9 cellular contexts compared by ENCODE assay signal in genomic region chr17:43713494-43714162, GRCh38. TPM values are rescaled to one million over a fixed set of nuclear protein-coding genes. Genes with fewer than 3 reads are reported as not detected.
A peak's percentile ranks its signal among the peaks of the same experiment; 100 is the strongest.
DNase-seq lines count a peak whose midpoint lies in the region; ATAC-seq and TF ChIP-seq lines count a peak whose summit lies in the region.
"Had no signal": no experiment of that assay in that cellular context is flagged by ENCODE, and none has a peak within 500 bp of the region (broad histone marks: within the 10 kb centered on the region; RNA-seq: fewer than 3 reads in every experiment).

No MANE protein-coding gene starts in this region.

- H2AFZ ChIP-seq in GM23338, result peak overlapping the region; percentile 98

- no peak overlapping the region for H3K27ac ChIP-seq in GM23338 (ENCODE audit: low read depth)
- H3K27ac ChIP-seq: foreskin keratinocyte had no signal

- H4K20me1 ChIP-seq in GM23338 (replicated peaks; ENCODE audit: insufficient read depth), result no peaks in the 10 kb centered on the region

- H3K9me3 Mint-ChIP-seq in GM23338 (no peaks in the 10 kb centered on the region), activated B cell treated with CpG ODN at 0.5 μM for 24 hours (no peaks in the 10 kb centered on the region), nephron progenitor cell (peaks cover 4% of the 10 kb centered on the region)

- H3K9me2 ChIP-seq in GM23338 (ENCODE audit: insufficient read depth), result no peaks in the 10 kb centered on the region

- H3K4me1 ChIP-seq in GM23338 (ENCODE audit: insufficient read depth), result peaks cover 18% of the 10 kb centered on the region

- intact Hi-C loops in activated B cell treated with CpG ODN at 0.5 μM for 24 hours (cut with micrococcal nuclease), result no loop called here

- no peaks in the 10 kb centered on the region; the same call in 1 of the 2 replicates for H3F3A ChIP-seq in GM23338 (replicated peaks; ENCODE audit: low read depth)

- H3K27ac Mint-ChIP-seq in GM23338, result no peak overlapping the region
- H3K27ac Mint-ChIP-seq in activated B cell treated with CpG ODN at 0.5 μM for 24 hours, result no peak overlapping the region
- peak overlapping the region; percentile 16 for H3K27ac Mint-ChIP-seq in nephron progenitor cell

- peak; percentile 90 for ATAC-seq in GM23338
- peak; percentile 31 for ATAC-seq in activated B cell treated with CpG ODN at 0.5 μM for 24 hours (ENCODE audit: low read depth)
- no peak for ATAC-seq in GM21390 (IDR thresholded peaks at IDR 0.05; ENCODE audit: unreplicated experiment)
- ATAC-seq in HG02571 (IDR thresholded peaks at IDR 0.05; ENCODE audit: unreplicated experiment), result no peak
- ATAC-seq in HG03442 (IDR thresholded peaks at IDR 0.05; ENCODE audit: unreplicated experiment), result no peak

- TF ChIP-seq CTCF in AG04449 (IDR thresholded peaks at IDR 0.05; ENCODE audit: insufficient read depth, low read length, missing control alignments), result no peak
- no peak for TF ChIP-seq CTCF in GM23338 (conservative IDR thresholded peaks at IDR 0.05; ENCODE audit: low read depth in 2 of 2)
- no peak for TF ChIP-seq CTCF in activated B cell treated with CpG ODN at 0.5 μM for 24 hours (IDR thresholded peaks at IDR 0.05)
- no peak for TF ChIP-seq CTCF in fibroblast of mammary gland (conservative IDR thresholded peaks at IDR 0.05; ENCODE audit: control insufficient read depth, insufficient read depth, low read depth, low read length)
- no peak for TF ChIP-seq CTCF in nephron progenitor cell (IDR thresholded peaks at IDR 0.05)

- CTCF ChIA-PET in AG04449 (lab: Yijun Ruan, JAX), result interaction anchor here (0.7 to 4.0 kb wide), 10 partner anchors 10 to 53 kb away, joined by 3 to 24 read pairs (median 4); partner anchors contain the start of gene SOST
- CTCF ChIA-PET in activated B cell treated with CpG ODN at 0.5 μM for 24 hours (lab: Charles Lee), result interaction anchor here (0.6 to 0.9 kb wide), 2 partner anchors 19 to 20 kb away, joined by 3 to 4 read pairs; no protein-coding TSS in a partner anchor

- H3K27me3 ChIP-seq in GM23338 (ENCODE audit: insufficient read depth), result peaks cover 46% of the 10 kb centered on the region
- H3K27me3 ChIP-seq: foreskin keratinocyte had no signal

- H3K4me3 ChIP-seq in AG04449 (ENCODE audit: low read depth, low read length) (peak overlapping the region; percentile 52), GM23338 (peak overlapping the region; percentile 82), fibroblast of mammary gland (ENCODE audit: control insufficient read depth, low read depth, low read length) (peak overlapping the region; percentile 26)

- DNase-seq in AG04449 (ENCODE audit: low read depth, low spot score), result no peak
- peak; percentile 58 for DNase-seq in GM23338 (ENCODE audit: low spot score)
- DNase-seq in activated B cell treated with CpG ODN at 0.5 μM for 24 hours, result no peak
- no peak for DNase-seq in fibroblast of mammary gland (ENCODE audit: low read depth)
- DNase-seq in nephron progenitor cell, result peak; percentile 59

- POLR2A ChIA-PET in AG04449 (lab: Yijun Ruan, JAX), result interaction anchor here (0.6 to 0.7 kb wide), 4 partner anchors 12 to 346 kb away, joined by 3 read pairs; no protein-coding TSS in a partner anchor
- POLR2A ChIA-PET in activated B cell treated with CpG ODN at 0.5 μM for 24 hours (lab: Charles Lee), result no interaction called here

- no peaks in the 10 kb centered on the region for H3K79me2 ChIP-seq in GM23338 (replicated peaks; ENCODE audit: insufficient read depth)

- H3K36me3 ChIP-seq in GM23338 (ENCODE audit: insufficient read depth), result no peaks in the 10 kb centered on the region

- H3K4me1 Mint-ChIP-seq in GM23338, result peaks cover 19% of the 10 kb centered on the region; the same call in 2 of the 3 replicates
- H3K4me1 Mint-ChIP-seq in activated B cell treated with CpG ODN at 0.5 μM for 24 hours, result peaks cover 12% of the 10 kb centered on the region
- H3K4me1 Mint-ChIP-seq in nephron progenitor cell, result peaks cover 47% of the 10 kb centered on the region

- H3K36me3 Mint-ChIP-seq in GM23338 (ENCODE audit: low read depth) (no peaks in the 10 kb centered on the region; the same call in 2 of the 3 replicates), activated B cell treated with CpG ODN at 0.5 μM for 24 hours (ENCODE audit: low read depth) (no peaks in the 10 kb centered on the region), nephron progenitor cell (ENCODE audit: low read depth) (no peaks in the 10 kb centered on the region)

- H3K4me2 ChIP-seq in GM23338, result peak overlapping the region; percentile 92

- H3K4me3 Mint-ChIP-seq in GM23338 (peak overlapping the region; percentile 66), activated B cell treated with CpG ODN at 0.5 μM for 24 hours (peak overlapping the region; percentile 59), nephron progenitor cell (peak overlapping the region; percentile 76)

- peaks cover 40% of the 10 kb centered on the region for H3K27me3 Mint-ChIP-seq in GM23338 (ENCODE audit: insufficient read depth, low read depth, poor library complexity)
- peaks cover 46% of the 10 kb centered on the region for H3K27me3 Mint-ChIP-seq in activated B cell treated with CpG ODN at 0.5 μM for 24 hours
- peaks cover 73% of the 10 kb centered on the region for H3K27me3 Mint-ChIP-seq in nephron progenitor cell (ENCODE audit: low read depth, poor library complexity)

TF ChIP-seq in GM23338, 12 proteins besides CTCF, POLR2A, EP300 and RAD21:
- TF ChIP-seq REST (IDR thresholded peaks at IDR 0.05; ENCODE audit: unreplicated experiment) (no peak), EZH2phosphoT487 (IDR thresholded peaks at IDR 0.05; ENCODE audit: unreplicated experiment) (no peak), STAT1 (IDR thresholded peaks at IDR 0.05; ENCODE audit: unreplicated experiment) (no peak), ZNF331 (CRISPR knock-in tag; IDR thresholded peaks at IDR 0.05; ENCODE audit: low read depth) (no peak), EZH2 (IDR thresholded peaks at IDR 0.05; ENCODE audit: low read depth, unreplicated experiment) (no peak), POLR2AphosphoS5 (IDR thresholded peaks at IDR 0.05; ENCODE audit: low read depth) (0 out of 2 replicates have a peak, but pooled peaks have one; percentile 24)

RNA-seq across cellular contexts. Expression of gene SOST, which starts 45.0 kb away (rescaled TPM):
- total RNA-seq in GM23338 (2014; rRNA removed; shearing (Covaris generic)), result 0.31 TPM in 1 of 2 replicates, not detected in the other
- not detected in 2 replicates for polyA plus RNA-seq in GM23338 (2016; fragmentation: Nextera tagmentation; extraction: Ambion mirVana)
- not detected in 2 replicates for total RNA-seq in activated B cell treated with CpG ODN at 0.5 μM for 24 hours
- total RNA-seq: foreskin keratinocyte had no signal

RNA-seq across cellular contexts. Expression of gene MEOX1, which starts 51.9 kb away (rescaled TPM):
- total RNA-seq in GM23338 (2014; rRNA removed; shearing (Covaris generic)), result not detected in 2 replicates
- polyA plus RNA-seq in GM23338 (2016; fragmentation: Nextera tagmentation; extraction: Ambion mirVana), result not detected in 2 replicates
- not detected in 2 replicates for total RNA-seq in activated B cell treated with CpG ODN at 0.5 μM for 24 hours

Comparison
In these comparisons a context has a peak if more than half of its experiments do, and no peak if none do; other contexts are left out.
1. DNase-seq: peak in GM23338 (single experiment) and nephron progenitor cell (single experiment); none in AG04449 (single experiment), activated B cell treated with CpG ODN at 0.5 μM for 24 hours (single experiment) and fibroblast of mammary gland (single experiment).
2. H3K4me3 ChIP-seq: peak in every context shown above with its lines; median percentile 82 in GM23338; 52 in AG04449; 26 in fibroblast of mammary gland.
3. ATAC-seq: peak in GM23338 (single experiment) and activated B cell treated with CpG ODN at 0.5 μM for 24 hours (single experiment); none in GM21390 (single experiment), HG02571 (single experiment) and HG03442 (single experiment).
4. Peak in every context shown above with its lines, with median percentiles within 50 percentile points of each other: H3K4me3 Mint-ChIP-seq.